ENCODE assay signal across 10 cellular contexts in genomic region chr2:213271947-213272346, GRCh38.
"Had no signal": no experiment of that assay in that cellular context is flagged by ENCODE, and none has a peak within 500 bp of the region (broad histone marks: within the 10 kb centered on the region; RNA-seq: fewer than 3 reads in every experiment).

No MANE protein-coding gene starts in this region.

- DNase-seq: GM23248, GOT3, H7, H9, HCEC 1CT, HFFc6 had no signal

- H3K9ac ChIP-seq: GM23248 had no signal

- H3K4me3 ChIP-seq: GM23248, GM23338, HAP-1 had no signal

- H3K4me2 ChIP-seq: GM23338 had no signal

- FAIRE-seq: H54 had no signal

- ATAC-seq: GM23338, HCT116 had no signal

- H2AFZ ChIP-seq: GM23248, GM23338 had no signal

- H3K27ac ChIP-seq: GM23248 had no signal

- H3K4me1 ChIP-seq: HAP-1 had no signal

- H3K36me3 ChIP-seq: HAP-1 had no signal
